ENCODE assay signal across 1 cellular context in genomic region chr9:133205996-133206931, GRCh38.
TF ChIP-seq lines count a peak whose summit lies in the region.

No MANE protein-coding gene starts in this region.

TF ChIP-seq in SK-N-SH, 30 proteins besides CTCF, POLR2A, EP300 and RAD21 (continued from another document):
- TF ChIP-seq USF1 (IDR thresholded peaks at IDR 0.05; ENCODE audit: borderline replicate concordance, low read depth) (no peak), EZH2phosphoT487 (IDR thresholded peaks at IDR 0.05; ENCODE audit: borderline replicate concordance, low read depth) (no peak), NRF1 (IDR thresholded peaks at IDR 0.05; ENCODE audit: low read depth, low read length) (no peak), CHD2 (IDR thresholded peaks at IDR 0.05; ENCODE audit: low read length, partially characterized antibody) (no peak)
